Comparison of ENCODE assay signal across 9 cellular contexts in genomic region chr7:101813414-101814019, GRCh38. TPM values are rescaled to one million over a fixed set of nuclear protein-coding genes. Genes with fewer than 3 reads are reported as not detected.
A peak's percentile ranks its signal among the peaks of the same experiment; 100 is the strongest.
DNase-seq lines count a peak whose midpoint lies in the region; ATAC-seq and TF ChIP-seq lines count a peak whose summit lies in the region.
"Had no signal": no experiment of that assay in that cellular context is flagged by ENCODE, and none has a peak within 500 bp of the region (broad histone marks: within the 10 kb centered on the region; RNA-seq: fewer than 3 reads in every experiment).

No MANE protein-coding gene starts in this region.

- no peak overlapping the region for H3K18ac ChIP-seq in mesenchymal stem cell (ENCODE audit: low read depth in 1 of 2, low read length in 2 of 2)

- DNase-seq in right atrium auricular region (ENCODE audit: low spot score) (no peak), left cardiac atrium (no peak), mesenchymal stem cell (no peak), vagina (ENCODE audit: extremely low spot score in 2 of 2) (no peak), DMS53 treated with DMSO at 0.1 percent for 48 hours (lab: John Stamatoyannopoulos, UW; ENCODE audit: unreplicated experiment) (no peak), SIG-M5 (lab: John Stamatoyannopoulos, UW) (no peak)
- no peak for DNase-seq in activated naive CD8-positive, alpha-beta T cell treated with anti-CD3 and anti-CD28 coated beads for 36 hours
- DNase-seq: foreskin melanocyte had no signal

- peak overlapping the region; percentile 60 to 92 for H3K4me3 ChIP-seq in right atrium auricular region
- H3K4me3 ChIP-seq in mesenchymal stem cell (ENCODE audit: insufficient read depth in 1 of 2, low read depth in 1 of 2, low read length in 2 of 2): peak overlapping the region in 1 of 2 experiments; percentile 70
- H3K4me3 ChIP-seq in vagina: peak overlapping the region; percentile 59 to 79

- TF ChIP-seq CTCF in right atrium auricular region (IDR thresholded peaks at IDR 0.05) (no peak), vagina (IDR thresholded peaks at IDR 0.05) (no peak)

- peak overlapping the region; percentile 64 for H3K4me3 Mint-ChIP-seq in activated naive CD8-positive, alpha-beta T cell treated with anti-CD3 and anti-CD28 coated beads for 36 hours

- WGBS in mesenchymal stem cell: 68% methylated on average over 2 of the region's 5 CpGs

- H3K36me3 ChIP-seq in right atrium auricular region (no peaks in the 10 kb centered on the region), mesenchymal stem cell (ENCODE audit: control insufficient read depth in 1 of 2, insufficient read depth in 2 of 2, low read depth in 1 of 2, low read length in 2 of 2) (no peaks in the 10 kb centered on the region), vagina (no peaks in the 10 kb centered on the region)

- H3K36me3 Mint-ChIP-seq in activated naive CD8-positive, alpha-beta T cell treated with anti-CD3 and anti-CD28 coated beads for 36 hours: no peaks in the 10 kb centered on the region

- peaks cover 4% of the 10 kb centered on the region for H3K79me1 ChIP-seq in mesenchymal stem cell (replicated peaks; ENCODE audit: low read length, poor library complexity, severe bottlenecking)

- no peak overlapping the region for H4K8ac ChIP-seq in mesenchymal stem cell (ENCODE audit: low read length)

- H3K4ac ChIP-seq in mesenchymal stem cell (ENCODE audit: low read depth in 1 of 2, low read length in 2 of 2): no peak overlapping the region

- H3K27me3 Mint-ChIP-seq in activated naive CD8-positive, alpha-beta T cell treated with anti-CD3 and anti-CD28 coated beads for 36 hours: peaks cover 8% of the 10 kb centered on the region

- no peak overlapping the region for H3K27ac Mint-ChIP-seq in activated naive CD8-positive, alpha-beta T cell treated with anti-CD3 and anti-CD28 coated beads for 36 hours

- no peak overlapping the region for H2AK5ac ChIP-seq in mesenchymal stem cell (ENCODE audit: low read length, severe bottlenecking)

- H2BK15ac ChIP-seq in mesenchymal stem cell (ENCODE audit: low read depth, poor library complexity, severe bottlenecking): no peak overlapping the region

- H3K4me1 ChIP-seq in right atrium auricular region: peaks cover 0 to 28% of the 10 kb centered on the region in 2 donors
- peaks cover 12% of the 10 kb centered on the region for H3K4me1 ChIP-seq in mesenchymal stem cell (ENCODE audit: control insufficient read depth, insufficient read depth, low read depth, low read length)
- peaks cover 20% of the 10 kb centered on the region for H3K4me1 ChIP-seq in vagina

- H3K4me2 ChIP-seq in mesenchymal stem cell (ENCODE audit: low read length, poor library complexity, severe bottlenecking): peak overlapping the region; percentile 99

- H2BK12ac ChIP-seq in mesenchymal stem cell (ENCODE audit: low read length in 2 of 2): no peak overlapping the region

- no peak overlapping the region for H2BK120ac ChIP-seq in mesenchymal stem cell (ENCODE audit: low read depth, low read length)

- no peak overlapping the region for H2AFZ ChIP-seq in mesenchymal stem cell (ENCODE audit: low read depth, low read length)

- TF ChIP-seq POLR2A in vagina (IDR thresholded peaks at IDR 0.05): no peak

- H3K27me3 ChIP-seq in right atrium auricular region (no peaks in the 10 kb centered on the region), mesenchymal stem cell (ENCODE audit: control insufficient read depth in 1 of 2, insufficient read depth in 1 of 2, low read length in 2 of 2) (no peaks in the 10 kb centered on the region), vagina (no peaks in the 10 kb centered on the region)

- H3K4me1 Mint-ChIP-seq in activated naive CD8-positive, alpha-beta T cell treated with anti-CD3 and anti-CD28 coated beads for 36 hours: peaks cover 12% of the 10 kb centered on the region

- H3K14ac ChIP-seq in mesenchymal stem cell (ENCODE audit: low read length in 2 of 2): no peak overlapping the region

- H3K9me3 ChIP-seq in right atrium auricular region (no peaks in the 10 kb centered on the region), mesenchymal stem cell (ENCODE audit: control insufficient read depth, low read length) (no peaks in the 10 kb centered on the region), vagina (no peaks in the 10 kb centered on the region)

- no peak overlapping the region for H4K91ac ChIP-seq in mesenchymal stem cell (ENCODE audit: low read length)

- intact Hi-C loops in left cardiac atrium (cut with DNase I) (loop anchor here (2.0 to 5.0 kb wide), 2 partner anchors 71 to 125 kb away; no protein-coding TSS in a partner anchor), vagina (cut with DNase I) (loop anchor here (10.0 kb wide), 2 partner anchors 69 to 121 kb away; no protein-coding TSS in a partner anchor)

- H3K23ac ChIP-seq in mesenchymal stem cell (ENCODE audit: low read length in 2 of 2): no peak overlapping the region

- no peak for ATAC-seq in left cardiac atrium
- ATAC-seq in GM18520 (IDR thresholded peaks at IDR 0.05; ENCODE audit: unreplicated experiment): no peak

- no peaks in the 10 kb centered on the region for H3K9me3 Mint-ChIP-seq in activated naive CD8-positive, alpha-beta T cell treated with anti-CD3 and anti-CD28 coated beads for 36 hours

- H3K9ac ChIP-seq in mesenchymal stem cell (ENCODE audit: low read length): peak overlapping the region; percentile 68

- no peak overlapping the region for H2BK5ac ChIP-seq in mesenchymal stem cell (ENCODE audit: low read depth, low read length, poor library complexity, severe bottlenecking)

- no peak overlapping the region for H3K27ac ChIP-seq in right atrium auricular region
- no peak overlapping the region for H3K27ac ChIP-seq in mesenchymal stem cell (ENCODE audit: low read length, poor library complexity, severe bottlenecking)
- peak overlapping the region; percentile 79 for H3K27ac ChIP-seq in vagina

RNA-seq across cellular contexts. Expression of gene CUX1, which starts 3.9 kb away (rescaled TPM):
- 10 to 100 TPM; 71.1 to 94.4 TPM for total RNA-seq in right atrium auricular region
- 100 to 1,000 TPM in 1 of 2 donors, 10 to 100 TPM in 1; 81.6 to 108 TPM for total RNA-seq in left cardiac atrium
- total RNA-seq in activated naive CD8-positive, alpha-beta T cell treated with anti-CD3 and anti-CD28 coated beads for 36 hours: 10 to 100 TPM; 14.2 to 14.5 TPM
- polyA plus RNA-seq in mesenchymal stem cell (2013, experiment 1 of 2): 62.6 TPM
- polyA plus RNA-seq in mesenchymal stem cell (2013, experiment 2 of 2): 60.3 TPM
- 65.3 TPM for total RNA-seq in vagina
